Comparison of ENCODE assay signal across 8 cellular contexts in the genomic region with DNA sequence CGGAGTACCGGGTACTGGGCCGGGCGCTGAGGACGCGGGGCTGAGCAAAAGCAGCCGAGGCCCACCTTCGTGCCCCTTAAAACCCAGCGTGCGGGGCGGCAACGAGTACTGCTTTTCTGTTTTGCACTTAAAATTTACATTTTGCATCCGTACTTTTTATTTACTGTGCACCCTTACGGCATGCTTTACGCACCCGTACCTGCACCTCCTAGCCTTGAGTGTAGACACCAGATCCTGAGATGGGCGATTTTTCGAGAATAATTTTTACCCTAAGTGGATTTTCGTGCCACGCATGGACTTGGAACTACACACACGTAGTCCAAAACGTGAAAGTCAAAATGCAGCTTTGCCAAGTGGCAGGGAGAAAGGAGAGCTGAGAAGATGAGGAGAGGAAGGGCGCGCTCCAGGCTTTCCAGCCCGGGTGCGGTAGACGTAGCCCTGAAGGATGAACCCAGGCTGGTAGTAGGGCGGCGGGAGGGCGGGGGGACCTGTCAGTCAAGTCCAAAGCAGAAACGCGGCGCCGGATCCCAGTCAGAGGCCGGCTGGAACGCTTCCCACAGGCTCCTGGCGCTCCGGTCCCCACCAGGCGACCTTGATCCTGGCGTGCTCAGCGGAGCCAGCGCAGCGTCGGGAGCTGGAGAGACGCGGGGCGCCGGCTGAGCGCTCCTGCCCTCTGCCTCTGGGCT. TPM values are rescaled to one million over a fixed set of nuclear protein-coding genes. Genes with fewer than 3 reads are reported as not detected.
DNase-seq lines count a peak whose midpoint lies in the region; ATAC-seq and TF ChIP-seq lines count a peak whose summit lies in the region.

No MANE protein-coding gene starts in this region.

- intact Hi-C loops in CD8-positive, alpha-beta T cell (cut with DNase I, micrococcal nuclease): no loop called here
- intact Hi-C loops in natural killer cell (cut with micrococcal nuclease): no loop called here

- H3K4me1 Mint-ChIP-seq in CD8-positive, alpha-beta T cell (ENCODE audit: low read depth): peaks cover 11% of the 10 kb centered on the region
- H3K4me1 Mint-ChIP-seq in chondrocyte (ENCODE audit: low read depth) (peaks cover 13% of the 10 kb centered on the region), natural killer cell (peaks cover 5 to 10% of the 10 kb centered on the region in 2 donors)

- H3K79me2 ChIP-seq in Karpas-422 (ENCODE audit: low read length): no peaks in the 10 kb centered on the region

- no peak overlapping the region for H2AFZ ChIP-seq in Karpas-422 (ENCODE audit: low read length)

- no peaks in the 10 kb centered on the region for H3K36me3 ChIP-seq in CD8-positive, alpha-beta T cell (ENCODE audit: insufficient read depth, low read length)
- H3K36me3 ChIP-seq in Karpas-422 (ENCODE audit: insufficient read depth, low read length): no peaks in the 10 kb centered on the region

- H3K27ac Mint-ChIP-seq in CD8-positive, alpha-beta T cell: no peak overlapping the region
- H3K27ac Mint-ChIP-seq in chondrocyte (ENCODE audit: unreplicated experiment) (no peak overlapping the region), natural killer cell (no peak overlapping the region)

- no peak overlapping the region for H3K4me2 ChIP-seq in Karpas-422 (ENCODE audit: low read depth, low read length, poor library complexity, severe bottlenecking)

- H4K20me1 ChIP-seq in Karpas-422 (ENCODE audit: insufficient read depth, low read depth, low read length): no peaks in the 10 kb centered on the region

- H3K9me3 ChIP-seq in CD8-positive, alpha-beta T cell (ENCODE audit: low read length): no peaks in the 10 kb centered on the region
- no peaks in the 10 kb centered on the region for H3K9me3 ChIP-seq in Karpas-422 (ENCODE audit: low read length)

- H3K4me3 Mint-ChIP-seq in CD8-positive, alpha-beta T cell: peak overlapping the region; percentile 71
- H3K4me3 Mint-ChIP-seq in chondrocyte (ENCODE audit: unreplicated experiment) (peak overlapping the region; percentile 61), natural killer cell (peak overlapping the region; percentile 78)

- no peak for DNase-seq in CD8-positive, alpha-beta T cell
- peak; percentile 55 for DNase-seq in NCI-H1694 treated with DMSO at 0.1 percent for 48 hours (lab: John Stamatoyannopoulos, UW)
- DNase-seq in chondrocyte (ENCODE audit: low spot score): no peak
- no peak for DNase-seq in natural killer cell
- DNase-seq in OCI-M2 (lab: John Stamatoyannopoulos, UW; ENCODE audit: unreplicated experiment): no peak
- no peak for DNase-seq in Karpas-422
- DNase-seq in central memory CD4-positive, alpha-beta T cell: no peak

- H3K4me1 ChIP-seq in CD8-positive, alpha-beta T cell (ENCODE audit: insufficient read depth, low read length): no peaks in the 10 kb centered on the region
- H3K4me1 ChIP-seq in Karpas-422 (ENCODE audit: low read length): no peaks in the 10 kb centered on the region

- POLR2A ChIA-PET in CD8-positive, alpha-beta T cell (lab: Charles Lee): no interaction called here

- ATAC-seq in CD8-positive, alpha-beta T cell: no peak
- ATAC-seq in natural killer cell (no peak), GM18858 (IDR thresholded peaks at IDR 0.05; ENCODE audit: unreplicated experiment) (no peak)

- H3K27me3 ChIP-seq in CD8-positive, alpha-beta T cell (ENCODE audit: insufficient read depth, low read length): peaks cover 14% of the 10 kb centered on the region
- H3K27me3 ChIP-seq in Karpas-422 (ENCODE audit: low read length): no peaks in the 10 kb centered on the region

- H3K9ac ChIP-seq in Karpas-422 (ENCODE audit: low read length): no peak overlapping the region

- H3K27me3 Mint-ChIP-seq in CD8-positive, alpha-beta T cell (ENCODE audit: low read depth): peaks cover 55% of the 10 kb centered on the region
- H3K27me3 Mint-ChIP-seq in chondrocyte (ENCODE audit: low read depth) (peaks cover 66% of the 10 kb centered on the region), natural killer cell (ENCODE audit: low read depth in 2 of 2) (peaks cover 55 to 61% of the 10 kb centered on the region in 2 donors)

- no peak overlapping the region for H3K27ac ChIP-seq in CD8-positive, alpha-beta T cell (ENCODE audit: low read depth, low read length)
- no peak overlapping the region for H3K27ac ChIP-seq in Karpas-422 (ENCODE audit: low read length)

- no peaks in the 10 kb centered on the region for H3K36me3 Mint-ChIP-seq in CD8-positive, alpha-beta T cell
- H3K36me3 Mint-ChIP-seq in chondrocyte (ENCODE audit: low read depth) (peaks cover 3% of the 10 kb centered on the region), natural killer cell (peaks cover 7% of the 10 kb centered on the region)

- H3K9me3 Mint-ChIP-seq in CD8-positive, alpha-beta T cell: no peaks in the 10 kb centered on the region
- no peaks in the 10 kb centered on the region for H3K9me3 Mint-ChIP-seq in chondrocyte (ENCODE audit: low read depth)
- H3K9me3 Mint-ChIP-seq in natural killer cell: peaks cover 0 to 4% of the 10 kb centered on the region in 2 donors

- H3K4me3 ChIP-seq in CD8-positive, alpha-beta T cell (ENCODE audit: low read depth, low read length): no peak overlapping the region
- no peak overlapping the region for H3K4me3 ChIP-seq in Karpas-422 (ENCODE audit: low read length)

- CTCF ChIA-PET in CD8-positive, alpha-beta T cell (lab: Charles Lee): no interaction called here

- TF ChIP-seq CTCF in CD8-positive, alpha-beta T cell (IDR thresholded peaks at IDR 0.05): no peak
- TF ChIP-seq CTCF in chondrocyte (IDR thresholded peaks at IDR 0.05): no peak
- TF ChIP-seq CTCF in natural killer cell (IDR thresholded peaks at IDR 0.05): no peak

- no peaks in the 10 kb centered on the region for H3K9me2 ChIP-seq in Karpas-422 (replicated peaks; ENCODE audit: insufficient read depth, low read length)

RNA-seq across cellular contexts. Expression of a gene that starts 1.2 kb away (rescaled TPM):
- total RNA-seq in CD8-positive, alpha-beta T cell: not detected
- not detected in 3 replicates for total RNA-seq in chondrocyte
- not detected for total RNA-seq in natural killer cell
- not detected in 2 replicates for total RNA-seq in Karpas-422 (2014; rRNA removed; shearing (Covaris generic); ENCODE audit: low replicate concordance)
